ENCODE assay signal across 10 cellular contexts in genomic region chr19:29526730-29527499, GRCh38. TPM values are rescaled to one million over a fixed set of nuclear protein-coding genes. Genes with fewer than 3 reads are reported as not detected.
DNase-seq lines count a peak whose midpoint lies in the region; ATAC-seq and TF ChIP-seq lines count a peak whose summit lies in the region.
"Had no signal": no experiment of that assay in that cellular context is flagged by ENCODE, and none has a peak within 500 bp of the region (broad histone marks: within the 10 kb centered on the region; RNA-seq: fewer than 3 reads in every experiment).

No MANE protein-coding gene starts in this region.

- no peaks in the 10 kb centered on the region for H3K36me3 ChIP-seq in HEK293 (ENCODE audit: control insufficient read depth in 2 of 2, insufficient read depth in 1 of 2, low read length in 2 of 2)

- intact Hi-C loops in dorsolateral prefrontal cortex (cut with DNase I) (loop anchor here (5.0 to 10.0 kb wide), 10 partner anchors 52 to 790 kb away; partner anchors contain the start of genes UQCRFS1 (in 2 of the 2) and POP4 (in 1 of the 2)), posterior vena cava (cut with DNase I) (loop anchor here in 1 of 2 donors (10.0 kb wide), 1 partner anchor 242 kb away; no protein-coding TSS in a partner anchor)

- H3K4me1 ChIP-seq in HEK293 (ENCODE audit: control insufficient read depth, insufficient read depth, low read length) = peaks cover 37% of the 10 kb centered on the region

- no peaks in the 10 kb centered on the region; the same call in 1 of the 2 replicates for H3K9me3 ChIP-seq in HEK293 (ENCODE audit: control insufficient read depth, insufficient read depth, low read depth, low read length)

- CTCF ChIA-PET in HEK293 (lab: Yijun Ruan, JAX) = interaction anchor here (0.6 to 4.2 kb wide), 27 partner anchors 9 to 1485 kb away, joined by 3 to 38 read pairs (median 4); no protein-coding TSS in a partner anchor

- TF ChIP-seq CTCF in HEK293 (tag by site-specific recombination; IDR thresholded peaks at IDR 0.05) = no peak
- TF ChIP-seq CTCF in dorsolateral prefrontal cortex (IDR thresholded peaks at IDR 0.05 in 54 of 56, conservative IDR thresholded peaks at IDR 0.05 in 2 of 56; ENCODE audit: low read depth in 1 of 56, partially characterized antibody in 56 of 56) = peak in 16 of 56 donors; percentile 24 to 64 (median 48)

- POLR2A ChIA-PET in HEK293 (lab: Yijun Ruan, JAX) = interaction anchor here (0.9 kb wide), 1 partner anchor 79 kb away, joined by 4 read pairs; the partner anchor contains the start of gene POP4

- peaks cover 0 to 61% (median 6%) of the 10 kb centered on the region in 45 donors for H3K27me3 ChIP-seq in dorsolateral prefrontal cortex

- peak overlapping the region; percentile 14 for H3K4me3 ChIP-seq in HEK293 (ENCODE audit: low read depth, low read length)
- H3K4me3 ChIP-seq in dorsolateral prefrontal cortex = peak overlapping the region; percentile 45 to 78 (median 67)

- H3K27ac ChIP-seq in HEK293 (ENCODE audit: extremely low read depth, low read depth, low read length) (peak overlapping the region; percentile 75; the same call in 1 of the 2 replicates), dorsolateral prefrontal cortex (peak overlapping the region in 55 of 59 donors; percentile 15 to 97 (median 87))

- DNase-seq in DMS 273 treated with DMSO at 0.1 percent for 48 hours (lab: John Stamatoyannopoulos, UW) = peak; percentile 22
- DNase-seq in dorsolateral prefrontal cortex = peak in 9 of 10 donors; percentile 38 to 70 (median 52)
- peak; percentile 67 for DNase-seq in posterior vena cava (ENCODE audit: low spot score)
- DNase-seq in HCEC 1CT = no peak
- DNase-seq in NCI-H187 (lab: John Stamatoyannopoulos, UW) = no peak
- DNase-seq: SHP77 had no signal

- ATAC-seq in HG02852 (IDR thresholded peaks at IDR 0.05; ENCODE audit: unreplicated experiment) = no peak
- ATAC-seq in GM18909 (IDR thresholded peaks at IDR 0.05; ENCODE audit: poor library complexity, unreplicated experiment) = no peak

TF ChIP-seq in HEK293, 187 proteins besides CTCF, POLR2A, EP300 and RAD21 (continues in another document):
- TF ChIP-seq, protein P1, sequence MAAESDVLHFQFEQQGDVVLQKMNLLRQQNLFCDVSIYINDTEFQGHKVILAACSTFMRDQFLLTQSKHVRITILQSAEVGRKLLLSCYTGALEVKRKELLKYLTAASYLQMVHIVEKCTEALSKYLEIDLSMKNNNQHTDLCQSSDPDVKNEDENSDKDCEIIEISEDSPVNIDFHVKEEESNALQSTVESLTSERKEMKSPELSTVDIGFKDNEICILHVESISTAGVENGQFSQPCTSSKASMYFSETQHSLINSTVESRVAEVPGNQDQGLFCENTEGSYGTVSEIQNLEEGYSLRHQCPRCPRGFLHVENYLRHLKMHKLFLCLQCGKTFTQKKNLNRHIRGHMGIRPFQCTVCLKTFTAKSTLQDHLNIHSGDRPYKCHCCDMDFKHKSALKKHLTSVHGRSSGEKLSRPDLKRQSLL (tag by site-specific recombination; IDR thresholded peaks at IDR 0.05) = no peak
- peak; percentile 88; the same call in 1 of the 2 replicates for TF ChIP-seq ZBTB20 (tag by site-specific recombination; IDR thresholded peaks at IDR 0.05)
- TF ChIP-seq ZNF776 (tag by site-specific recombination; IDR thresholded peaks at IDR 0.05; ENCODE audit: borderline replicate concordance) = no peak
- 0 out of 2 replicates have a peak, but pooled peaks have one; percentile 38 for TF ChIP-seq ZNF645 (tag by site-specific recombination; IDR thresholded peaks at IDR 0.05)
- peak; percentile 84 for TF ChIP-seq ZNF561 (tag by site-specific recombination; IDR thresholded peaks at IDR 0.05; ENCODE audit: borderline replicate concordance)
- no peak for TF ChIP-seq ZNF302 (tag by site-specific recombination; IDR thresholded peaks at IDR 0.05; ENCODE audit: low read depth)
- no peak for TF ChIP-seq ZBTB49 (tag by site-specific recombination; IDR thresholded peaks at IDR 0.05; ENCODE audit: low read depth)
- TF ChIP-seq ZNF292 (tag by site-specific recombination; IDR thresholded peaks at IDR 0.05; ENCODE audit: borderline replicate concordance, low read depth) = no peak
- no peak; the same call in 1 of the 2 replicates for TF ChIP-seq KLF10 (tag by site-specific recombination; IDR thresholded peaks at IDR 0.05)
- TF ChIP-seq TRIM28 (IDR thresholded peaks at IDR 0.05; ENCODE audit: borderline replicate concordance, low read length) = no peak
- TF ChIP-seq, protein P2, sequence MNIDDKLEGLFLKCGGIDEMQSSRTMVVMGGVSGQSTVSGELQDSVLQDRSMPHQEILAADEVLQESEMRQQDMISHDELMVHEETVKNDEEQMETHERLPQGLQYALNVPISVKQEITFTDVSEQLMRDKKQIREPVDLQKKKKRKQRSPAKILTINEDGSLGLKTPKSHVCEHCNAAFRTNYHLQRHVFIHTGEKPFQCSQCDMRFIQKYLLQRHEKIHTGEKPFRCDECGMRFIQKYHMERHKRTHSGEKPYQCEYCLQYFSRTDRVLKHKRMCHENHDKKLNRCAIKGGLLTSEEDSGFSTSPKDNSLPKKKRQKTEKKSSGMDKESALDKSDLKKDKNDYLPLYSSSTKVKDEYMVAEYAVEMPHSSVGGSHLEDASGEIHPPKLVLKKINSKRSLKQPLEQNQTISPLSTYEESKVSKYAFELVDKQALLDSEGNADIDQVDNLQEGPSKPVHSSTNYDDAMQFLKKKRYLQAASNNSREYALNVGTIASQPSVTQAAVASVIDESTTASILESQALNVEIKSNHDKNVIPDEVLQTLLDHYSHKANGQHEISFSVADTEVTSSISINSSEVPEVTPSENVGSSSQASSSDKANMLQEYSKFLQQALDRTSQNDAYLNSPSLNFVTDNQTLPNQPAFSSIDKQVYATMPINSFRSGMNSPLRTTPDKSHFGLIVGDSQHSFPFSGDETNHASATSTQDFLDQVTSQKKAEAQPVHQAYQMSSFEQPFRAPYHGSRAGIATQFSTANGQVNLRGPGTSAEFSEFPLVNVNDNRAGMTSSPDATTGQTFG (tag by site-specific recombination; IDR thresholded peaks at IDR 0.05; ENCODE audit: borderline replicate concordance) = peak; percentile 37; the same call in 1 of the 2 replicates
- TF ChIP-seq OSR2 (tag by site-specific recombination; IDR thresholded peaks at IDR 0.05) = peak; percentile 44; the same call in 1 of the 2 replicates
- no peak for TF ChIP-seq SETDB1 (IDR thresholded peaks at IDR 0.05; ENCODE audit: insufficient read length, low read length)
- TF ChIP-seq SP7 (tag by site-specific recombination; IDR thresholded peaks at IDR 0.05) = peak; percentile 38; the same call in 1 of the 2 replicates
- TF ChIP-seq FEZF1 (tag by site-specific recombination; IDR thresholded peaks at IDR 0.05) = no peak; the same call in 1 of the 2 replicates
- no peak for TF ChIP-seq ZNF366 (tag by site-specific recombination; conservative IDR thresholded peaks at IDR 0.05)
- TF ChIP-seq ZNF558 (tag by site-specific recombination; IDR thresholded peaks at IDR 0.05) = no peak
- TF ChIP-seq ZBTB17 (tag by site-specific recombination; IDR thresholded peaks at IDR 0.05) = peak; percentile 83
- peak; percentile 68; the same call in 1 of the 2 replicates for TF ChIP-seq MZF1 (tag by site-specific recombination; IDR thresholded peaks at IDR 0.05; ENCODE audit: borderline replicate concordance)
- TF ChIP-seq SALL2 (tag by site-specific recombination; IDR thresholded peaks at IDR 0.05; ENCODE audit: borderline replicate concordance) = no peak
- no peak for TF ChIP-seq ZNF677 (tag by site-specific recombination; IDR thresholded peaks at IDR 0.05)
- TF ChIP-seq ZNF140 (tag by site-specific recombination; IDR thresholded peaks at IDR 0.05) = no peak
- TF ChIP-seq ZNF623 (tag by site-specific recombination; IDR thresholded peaks at IDR 0.05) = no peak

RNA-seq across cellular contexts. Expression of gene VSTM2B, which starts 1.1 kb away (rescaled TPM):
- 10 to 100 TPM; 27.0 to 85.8 (median 42.8) TPM for total RNA-seq in dorsolateral prefrontal cortex
- not detected for total RNA-seq in posterior vena cava
- total RNA-seq: lung microvascular endothelial cell had no signal

Comparison
In these comparisons a context has a peak if more than half of its experiments do, and no peak if none do; other contexts are left out.
1. DNase-seq: peak in DMS 273 treated with DMSO at 0.1 percent for 48 hours (single experiment), dorsolateral prefrontal cortex (9 of 10) and posterior vena cava (single experiment); none in HCEC 1CT (single experiment) and NCI-H187 (0 of 2).
2. RNA of gene VSTM2B, which starts 1.1 kb away (total RNA-seq): 27.0 to 85.8 TPM in dorsolateral prefrontal cortex; not detected in posterior vena cava; every median in the first group is over 10 times any median in the second.